ENCODE assay signal across 19 cellular contexts in genomic region chr18:26764177-26764576, GRCh38.
A peak's percentile ranks its signal among the peaks of the same experiment; 100 is the strongest.
DNase-seq lines count a peak whose midpoint lies in the region; ATAC-seq, FAIRE-seq and TF ChIP-seq lines count a peak whose summit lies in the region.
"Had no signal": no experiment of that assay in that cellular context is flagged by ENCODE, and none has a peak within 500 bp of the region (broad histone marks: within the 10 kb centered on the region; RNA-seq: fewer than 3 reads in every experiment).

No MANE protein-coding gene starts in this region.

- H3K27ac ChIP-seq in liver (ENCODE audit: low read depth in 1 of 2, low read length in 2 of 2) (no peak overlapping the region), HepG2 (ENCODE audit: extremely low read length, insufficient read depth, low read length) (no peak overlapping the region), KOPT-K1 (ENCODE audit: low read depth, low read length, poor library complexity, severe bottlenecking) (peak overlapping the region; percentile 31), right lobe of liver (no peak overlapping the region), smooth muscle cell (ENCODE audit: low read depth) (no peak overlapping the region)

- POLR2A ChIA-PET in HepG2 (lab: Yijun Ruan, JAX): no interaction called here

- H3F3A ChIP-seq in smooth muscle cell (ENCODE audit: low read depth): no peaks in the 10 kb centered on the region

- TF ChIP-seq CTCF in liver (IDR thresholded peaks at IDR 0.05; ENCODE audit: low read depth, low read length, missing input control): no peak
- no peak for TF ChIP-seq CTCF in HepG2 (CRISPR knock-in tag; IDR thresholded peaks at IDR 0.05)
- no peak for TF ChIP-seq CTCF in right lobe of liver (IDR thresholded peaks at IDR 0.05)
- no peak for TF ChIP-seq CTCF in smooth muscle cell (IDR thresholded peaks at IDR 0.05; ENCODE audit: borderline replicate concordance, insufficient read depth, poor library complexity, severe bottlenecking)

- FAIRE-seq in HepG2 (lab: Jason Lieb, UNC): no peak
- FAIRE-seq: GM12892, GM18507, HTR-8/SVneo had no signal

- H3K4me3 ChIP-seq in liver (ENCODE audit: low read depth in 1 of 3, low read length in 3 of 3) (no peak overlapping the region), HepG2 (replicated peaks in 1 of 3; ENCODE audit: insufficient read depth in 1 of 3, low read depth in 2 of 3, low read length in 3 of 3) (no peak overlapping the region), right lobe of liver (no peak overlapping the region), smooth muscle cell (no peak overlapping the region)

- H3K36me3 ChIP-seq in liver (ENCODE audit: control insufficient read depth in 4 of 4, insufficient read depth in 3 of 4, low read depth in 1 of 4, low read length in 3 of 4) (no peaks in the 10 kb centered on the region), HepG2 (replicated peaks in 1 of 2; ENCODE audit: control insufficient read depth in 1 of 2, insufficient read depth in 2 of 2, low read length in 2 of 2) (no peaks in the 10 kb centered on the region), KOPT-K1 (ENCODE audit: insufficient read depth, low read length) (no peaks in the 10 kb centered on the region), right lobe of liver (no peaks in the 10 kb centered on the region), smooth muscle cell (ENCODE audit: low read depth) (no peaks in the 10 kb centered on the region)
- H3K36me3 ChIP-seq: BE2C had no signal

- BruUV-seq in HepG2 (replicated peaks; lab: Mats Ljungman, UMichigan): no TSS peak

- DNase-seq in HepG2 (ENCODE audit: low spot score) (no peak), right lobe of liver (no peak), smooth muscle cell (lab: John Stamatoyannopoulos, UW; ENCODE audit: unreplicated experiment) (no peak), HCEC 1CT (no peak)
- no peak for DNase-seq in activated CD4-positive, alpha-beta T cell treated with anti-CD3 and anti-CD28 coated beads, Interleukin-2, amount 50 U/mL, for 1 hour
- DNase-seq: ACHN; C1 segment of cervical spinal cord; CD4-positive, alpha-beta T cell; DMS153; DMS79; GDM1; GOT3; H7 had no signal

- no peak for TF ChIP-seq RAD21 in liver (IDR thresholded peaks at IDR 0.05)
- TF ChIP-seq RAD21 in HepG2 (CRISPR knock-in tag; IDR thresholded peaks at IDR 0.05): no peak

- H3K9me3 ChIP-seq in liver (ENCODE audit: control insufficient read depth in 4 of 4, low read length in 3 of 4) (no peaks in the 10 kb centered on the region), HepG2 (ENCODE audit: low read length) (no peaks in the 10 kb centered on the region), KOPT-K1 (ENCODE audit: insufficient read depth, low read length, poor library complexity, severe bottlenecking) (peaks cover 16% of the 10 kb centered on the region), right lobe of liver (no peaks in the 10 kb centered on the region), smooth muscle cell (replicated peaks; ENCODE audit: low read depth) (no peaks in the 10 kb centered on the region)
- H3K9me3 ChIP-seq: BE2C had no signal

- in situ Hi-C loops in HepG2 (cut with HindIII; ENCODE audit: extremely low pct_ligation_motif_present, low pct_unique_long_range_greater_than_20kb): no loop called here

- ATAC-seq in HepG2 (no peak), right lobe of liver (peak; percentile 59 to 84 (median 72))

- H4K20me1 ChIP-seq in HepG2 (ENCODE audit: insufficient read depth, low read length) (no peaks in the 10 kb centered on the region), smooth muscle cell (ENCODE audit: low read depth) (no peaks in the 10 kb centered on the region)

- CTCF ChIA-PET in HepG2 (lab: Yijun Ruan, JAX; ENCODE audit: low intra/inter-chr PET ratio, low total read pairs): no interaction called here

- TF ChIP-seq POLR2A in HepG2 (IDR thresholded peaks at IDR 0.05; ENCODE audit: insufficient read depth in 1 of 2, low read depth in 2 of 2, low read length in 2 of 2): no peak
- no peak for TF ChIP-seq POLR2A in right lobe of liver (IDR thresholded peaks at IDR 0.05)

- H3K9ac ChIP-seq in liver (ENCODE audit: low read depth in 1 of 2, low read length in 2 of 2) (no peak overlapping the region), HepG2 (ENCODE audit: insufficient read depth, low read depth, low read length) (no peak overlapping the region), smooth muscle cell (ENCODE audit: low read depth) (no peak overlapping the region)

- TF ChIP-seq EP300 in HepG2 (IDR thresholded peaks at IDR 0.05; ENCODE audit: low read depth in 2 of 2, low read length in 2 of 2): no peak
- TF ChIP-seq EP300 in HepG2 (CRISPR knock-in tag; IDR thresholded peaks at IDR 0.05; ENCODE audit: borderline replicate concordance): no peak

- 52% methylated on average over 1 of the region's 1 CpG for WGBS in liver
- WGBS in HepG2 (ENCODE audit: low lambda C conversion rate): 0% methylated on average over 1 of the region's 1 CpG
- WGBS in right lobe of liver (ENCODE audit: insufficient coverage, low coverage, low lambda C conversion rate, missing lambda C conversion rate): 11% methylated on average over 1 of the region's 1 CpG
- WGBS in smooth muscle cell (ENCODE audit: low lambda C conversion rate): 92% methylated on average over 1 of the region's 1 CpG

- no peak overlapping the region for H2AFZ ChIP-seq in HepG2 (ENCODE audit: low read length)
- no peak overlapping the region for H2AFZ ChIP-seq in smooth muscle cell (ENCODE audit: low read depth)

- intact Hi-C loops in HepG2 (cut with micrococcal nuclease; ENCODE audit: unreplicated experiment): no loop called here
- intact Hi-C loops in right lobe of liver (cut with DNase I): no loop called here

- H3K79me2 ChIP-seq in HepG2 (ENCODE audit: insufficient read depth, low read length): no peaks in the 10 kb centered on the region
- H3K79me2 ChIP-seq in smooth muscle cell (ENCODE audit: low read depth): no peaks in the 10 kb centered on the region

- H3K4me1 ChIP-seq in liver (ENCODE audit: control insufficient read depth in 4 of 4, insufficient read depth in 4 of 4, low read length in 3 of 4) (peaks cover 14 to 22% (median 19%) of the 10 kb centered on the region in 4 donors), HepG2 (ENCODE audit: insufficient read depth, low read length) (0 out of 2 replicates have a peak, but pooled peaks cover 9% of the 10 kb centered on the region), right lobe of liver (peaks cover 0 to 24% (median 6%) of the 10 kb centered on the region in 4 donors), smooth muscle cell (ENCODE audit: low read depth) (no peaks in the 10 kb centered on the region)

- H3K4me2 ChIP-seq in HepG2 (ENCODE audit: low read depth, low read length) (no peak overlapping the region), smooth muscle cell (no peak overlapping the region)

- H3K27me3 ChIP-seq in liver (ENCODE audit: control insufficient read depth in 4 of 4, insufficient read depth in 4 of 4, low read length in 3 of 4) (no peaks in the 10 kb centered on the region), HepG2 (ENCODE audit: control insufficient read depth in 1 of 2, insufficient read depth in 2 of 2, low read length in 2 of 2) (no peaks in the 10 kb centered on the region), right lobe of liver (no peaks in the 10 kb centered on the region), smooth muscle cell (ENCODE audit: low read depth) (no peaks in the 10 kb centered on the region)
- H3K27me3 ChIP-seq: BE2C had no signal

TF ChIP-seq in liver, 16 proteins besides CTCF, POLR2A, EP300 and RAD21:
- peak in 1 of 2 donors; percentile 5 for TF ChIP-seq HNF4A (conservative IDR thresholded peaks at IDR 0.05)
- TF ChIP-seq FOXA2 (IDR thresholded peaks at IDR 0.05): peak; percentile 53
- TF ChIP-seq FOXA1 (IDR thresholded peaks at IDR 0.05): peak; percentile 33
- no peak for TF ChIP-seq RXRA (IDR thresholded peaks at IDR 0.05)
- TF ChIP-seq EGR1 (IDR thresholded peaks at IDR 0.05; ENCODE audit: low read depth in 2 of 2): no peak

TF ChIP-seq in HepG2, 621 proteins besides CTCF, POLR2A, EP300 and RAD21 (continues in another document):
- TF ChIP-seq ZMYM3 (CRISPR knock-in tag; IDR thresholded peaks at IDR 0.05) (no peak), PHF21A (CRISPR knock-in tag; IDR thresholded peaks at IDR 0.05) (no peak), ZNF570 (CRISPR knock-in tag; IDR thresholded peaks at IDR 0.05; ENCODE audit: borderline replicate concordance) (no peak)
- TF ChIP-seq, protein P1, sequence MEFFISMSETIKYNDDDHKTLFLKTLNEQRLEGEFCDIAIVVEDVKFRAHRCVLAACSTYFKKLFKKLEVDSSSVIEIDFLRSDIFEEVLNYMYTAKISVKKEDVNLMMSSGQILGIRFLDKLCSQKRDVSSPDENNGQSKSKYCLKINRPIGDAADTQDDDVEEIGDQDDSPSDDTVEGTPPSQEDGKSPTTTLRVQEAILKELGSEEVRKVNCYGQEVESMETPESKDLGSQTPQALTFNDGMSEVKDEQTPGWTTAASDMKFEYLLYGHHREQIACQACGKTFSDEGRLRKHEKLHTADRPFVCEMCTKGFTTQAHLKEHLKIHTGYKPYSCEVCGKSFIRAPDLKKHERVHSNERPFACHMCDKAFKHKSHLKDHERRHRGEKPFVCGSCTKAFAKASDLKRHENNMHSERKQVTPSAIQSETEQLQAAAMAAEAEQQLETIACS (CRISPR knock-in tag; IDR thresholded peaks at IDR 0.05): no peak
- TF ChIP-seq, protein P2, sequence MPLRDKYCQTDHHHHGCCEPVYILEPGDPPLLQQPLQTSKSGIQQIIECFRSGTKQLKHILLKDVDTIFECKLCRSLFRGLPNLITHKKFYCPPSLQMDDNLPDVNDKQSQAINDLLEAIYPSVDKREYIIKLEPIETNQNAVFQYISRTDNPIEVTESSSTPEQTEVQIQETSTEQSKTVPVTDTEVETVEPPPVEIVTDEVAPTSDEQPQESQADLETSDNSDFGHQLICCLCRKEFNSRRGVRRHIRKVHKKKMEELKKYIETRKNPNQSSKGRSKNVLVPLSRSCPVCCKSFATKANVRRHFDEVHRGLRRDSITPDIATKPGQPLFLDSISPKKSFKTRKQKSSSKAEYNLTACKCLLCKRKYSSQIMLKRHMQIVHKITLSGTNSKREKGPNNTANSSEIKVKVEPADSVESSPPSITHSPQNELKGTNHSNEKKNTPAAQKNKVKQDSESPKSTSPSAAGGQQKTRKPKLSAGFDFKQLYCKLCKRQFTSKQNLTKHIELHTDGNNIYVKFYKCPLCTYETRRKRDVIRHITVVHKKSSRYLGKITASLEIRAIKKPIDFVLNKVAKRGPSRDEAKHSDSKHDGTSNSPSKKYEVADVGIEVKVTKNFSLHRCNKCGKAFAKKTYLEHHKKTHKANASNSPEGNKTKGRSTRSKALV (CRISPR knock-in tag; IDR thresholded peaks at IDR 0.05): no peak
